ENCODE assay signal across 21 cellular contexts in the genomic region with DNA sequence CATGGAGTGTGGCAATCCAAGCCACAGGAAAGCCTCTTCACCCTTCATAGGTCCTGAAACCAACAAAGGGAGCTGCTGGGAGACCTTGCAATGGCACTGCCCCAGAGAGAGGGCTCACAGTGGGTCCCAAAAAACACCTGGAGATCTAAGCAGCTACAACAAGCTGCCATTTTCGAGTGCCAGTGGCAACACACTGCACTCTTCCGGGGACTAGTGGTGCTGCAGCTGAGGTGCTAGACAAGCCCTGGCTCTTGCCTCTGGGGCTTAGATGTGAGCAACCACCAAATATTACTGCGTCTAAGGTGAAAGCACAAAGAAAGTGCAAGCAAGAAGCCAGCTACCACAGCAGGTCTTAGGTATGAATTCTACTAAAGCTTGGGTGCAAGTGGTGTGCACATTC.
DNase-seq lines count a peak whose midpoint lies in the region; ATAC-seq and TF ChIP-seq lines count a peak whose summit lies in the region.
"Had no signal": no experiment of that assay in that cellular context is flagged by ENCODE, and none has a peak within 500 bp of the region (broad histone marks: within the 10 kb centered on the region; RNA-seq: fewer than 3 reads in every experiment).

No MANE protein-coding gene starts in this region.

- H3F3A ChIP-seq in OCI-LY1 (ENCODE audit: insufficient read depth, low read length), result no peaks in the 10 kb centered on the region

- ATAC-seq in GM21786 (IDR thresholded peaks at IDR 0.05; ENCODE audit: unreplicated experiment), result peak; percentile 57
- no peak for ATAC-seq in naive thymus-derived CD4-positive, alpha-beta T cell
- no peak for ATAC-seq in GM19328 (IDR thresholded peaks at IDR 0.05; ENCODE audit: unreplicated experiment)
- ATAC-seq in upper lobe of right lung, result no peak
- ATAC-seq: heart left ventricle; natural killer cell treated with Interleukin-12 subunit alpha and Interleukin-12 subunit beta and Interleukin-15 and Interleukin-18, amount 100 ng/mL, for 72 hours; T-cell had no signal

- TF ChIP-seq CTCF in GM10266 (IDR thresholded peaks at IDR 0.05; ENCODE audit: control insufficient read depth, insufficient read depth, low read depth, missing control alignments) (no peak), OCI-LY1 (IDR thresholded peaks at IDR 0.05; ENCODE audit: low read length) (peak; percentile 36; the same call in 1 of the 2 replicates), epithelial cell of esophagus (IDR thresholded peaks at IDR 0.05; ENCODE audit: insufficient read depth, low read depth, low read length, missing control alignments) (peak; percentile 10), upper lobe of right lung (IDR thresholded peaks at IDR 0.05) (no peak)

- no peaks in the 10 kb centered on the region for H3K36me3 ChIP-seq in OCI-LY1 (ENCODE audit: insufficient read depth, low read length)
- H3K36me3 ChIP-seq in naive thymus-derived CD4-positive, alpha-beta T cell (ENCODE audit: control insufficient read depth in 2 of 3, insufficient read depth in 3 of 3, low read length in 3 of 3), result no peaks in the 10 kb centered on the region
- H3K36me3 ChIP-seq in upper lobe of right lung, result no peaks in the 10 kb centered on the region
- H3K36me3 ChIP-seq: breast epithelium, heart left ventricle, suprapubic skin had no signal

- peaks cover 0 to 24% (median 10%) of the 10 kb centered on the region in 11 donors for H3K9me3 Mint-ChIP-seq in naive thymus-derived CD4-positive, alpha-beta T cell

- H3K27ac Mint-ChIP-seq in naive thymus-derived CD4-positive, alpha-beta T cell, result no peak overlapping the region
- H3K27ac Mint-ChIP-seq: activated naive CD8-positive, alpha-beta T cell treated with anti-CD3 and anti-CD28 coated beads, Interleukin-2, amount 10 ng/mL, durations not matched to agents 7 days and 5 days; natural killer cell treated with Interleukin-12 subunit alpha and Interleukin-12 subunit beta and Interleukin-15 and Interleukin-18, amount 100 ng/mL, for 72 hours; progenitor cell of endocrine pancreas; T-cell had no signal

- H3K4me3 Mint-ChIP-seq in naive thymus-derived CD4-positive, alpha-beta T cell, result no peak overlapping the region
- H3K4me3 Mint-ChIP-seq: activated naive CD8-positive, alpha-beta T cell treated with anti-CD3 and anti-CD28 coated beads, Interleukin-2, amount 10 ng/mL, durations not matched to agents 7 days and 5 days; natural killer cell treated with Interleukin-12 subunit alpha and Interleukin-12 subunit beta and Interleukin-15 and Interleukin-18, amount 100 ng/mL, for 72 hours; T-cell had no signal

- CTCF ChIA-PET in naive thymus-derived CD4-positive, alpha-beta T cell (lab: Charles Lee), result no interaction called here

- no peaks in the 10 kb centered on the region for H3K79me2 ChIP-seq in OCI-LY1 (ENCODE audit: insufficient read depth, low read length)

- H3K4me3 ChIP-seq in OCI-LY1 (ENCODE audit: low read depth, low read length, poor library complexity, severe bottlenecking) (no peak overlapping the region), epithelial cell of esophagus (ENCODE audit: low read length) (no peak overlapping the region), upper lobe of right lung (no peak overlapping the region)
- no peak overlapping the region for H3K4me3 ChIP-seq in naive thymus-derived CD4-positive, alpha-beta T cell (ENCODE audit: low read length)
- H3K4me3 ChIP-seq: breast epithelium, heart left ventricle, suprapubic skin had no signal

- peaks cover 0 to 1% (median 0%) of the 10 kb centered on the region in 7 donors for H3K4me1 Mint-ChIP-seq in naive thymus-derived CD4-positive, alpha-beta T cell
- H3K4me1 Mint-ChIP-seq: activated naive CD8-positive, alpha-beta T cell treated with anti-CD3 and anti-CD28 coated beads, Interleukin-2, amount 10 ng/mL, durations not matched to agents 7 days and 5 days; T-cell had no signal

- H3K27ac ChIP-seq in OCI-LY1 (ENCODE audit: low read depth, low read length, poor library complexity, severe bottlenecking) (no peak overlapping the region), upper lobe of right lung (no peak overlapping the region)
- H3K27ac ChIP-seq in naive thymus-derived CD4-positive, alpha-beta T cell (ENCODE audit: low read depth, low read length), result no peak overlapping the region
- H3K27ac ChIP-seq: breast epithelium, heart left ventricle, KMS-11, suprapubic skin had no signal

- DNase-seq in GM10266 (ENCODE audit: extremely low spot score), result peak; percentile 6
- DNase-seq in epithelial cell of esophagus (ENCODE audit: low read depth), result peak; percentile 2
- DNase-seq in naive thymus-derived CD4-positive, alpha-beta T cell, result no peak
- no peak for DNase-seq in upper lobe of right lung
- DNase-seq: activated CD4-positive, CD25-positive, alpha-beta regulatory T cell; activated naive CD8-positive, alpha-beta T cell treated with anti-CD3 and anti-CD28 coated beads, Interleukin-2, amount 10 ng/mL, durations not matched to agents 7 days and 5 days; GDM1; heart left ventricle; islet precursor cell; NCI-H1417; NCI-H82; T-cell had no signal

- no peak overlapping the region for H3K9ac ChIP-seq in OCI-LY1 (ENCODE audit: low read length)
- H3K9ac ChIP-seq: KMS-11 had no signal

- H4K20me1 ChIP-seq in OCI-LY1 (ENCODE audit: insufficient read depth, low read length), result no peaks in the 10 kb centered on the region

- H3K9me3 ChIP-seq in OCI-LY1 (ENCODE audit: low read length) (no peaks in the 10 kb centered on the region), upper lobe of right lung (no peaks in the 10 kb centered on the region)
- no peaks in the 10 kb centered on the region for H3K9me3 ChIP-seq in naive thymus-derived CD4-positive, alpha-beta T cell (ENCODE audit: control insufficient read depth in 2 of 3, low read length in 3 of 3)
- H3K9me3 ChIP-seq: Caco-2 had no signal

- no peaks in the 10 kb centered on the region for H3K9me2 ChIP-seq in OCI-LY1 (ENCODE audit: low read depth, low read length)

- H3K27me3 Mint-ChIP-seq in naive thymus-derived CD4-positive, alpha-beta T cell, result no peaks in the 10 kb centered on the region
- H3K27me3 Mint-ChIP-seq: activated naive CD8-positive, alpha-beta T cell treated with anti-CD3 and anti-CD28 coated beads, Interleukin-2, amount 10 ng/mL, durations not matched to agents 7 days and 5 days; natural killer cell treated with Interleukin-12 subunit alpha and Interleukin-12 subunit beta and Interleukin-15 and Interleukin-18, amount 100 ng/mL, for 72 hours; progenitor cell of endocrine pancreas; T-cell had no signal

- intact Hi-C loops in naive thymus-derived CD4-positive, alpha-beta T cell (cut with micrococcal nuclease), result no loop called here
- intact Hi-C loops in upper lobe of right lung (cut with DNase I), result no loop called here

- peaks cover 0 to 7% (median 0%) of the 10 kb centered on the region in 5 donors for H3K36me3 Mint-ChIP-seq in naive thymus-derived CD4-positive, alpha-beta T cell
- H3K36me3 Mint-ChIP-seq: activated naive CD8-positive, alpha-beta T cell treated with anti-CD3 and anti-CD28 coated beads, Interleukin-2, amount 10 ng/mL, durations not matched to agents 7 days and 5 days; T-cell had no signal

- POLR2A ChIA-PET in naive thymus-derived CD4-positive, alpha-beta T cell (lab: Charles Lee), result no interaction called here

- no peaks in the 10 kb centered on the region for H3K27me3 ChIP-seq in OCI-LY1 (ENCODE audit: insufficient read depth, low read length)
- H3K27me3 ChIP-seq in naive thymus-derived CD4-positive, alpha-beta T cell (ENCODE audit: control insufficient read depth in 2 of 2, insufficient read depth in 2 of 2, low read length in 2 of 2), result no peaks in the 10 kb centered on the region
- H3K27me3 ChIP-seq in upper lobe of right lung, result no peaks in the 10 kb centered on the region
- H3K27me3 ChIP-seq: breast epithelium, heart left ventricle, suprapubic skin had no signal

- H2AFZ ChIP-seq in OCI-LY1 (ENCODE audit: low read length), result no peak overlapping the region

- H3K4me2 ChIP-seq in OCI-LY1 (ENCODE audit: low read length), result no peak overlapping the region
- H3K4me2 ChIP-seq: KMS-11 had no signal

- H3K4me1 ChIP-seq in OCI-LY1 (ENCODE audit: insufficient read depth, low read length, severe bottlenecking) (no peaks in the 10 kb centered on the region), upper lobe of right lung (no peaks in the 10 kb centered on the region)
- no peaks in the 10 kb centered on the region for H3K4me1 ChIP-seq in naive thymus-derived CD4-positive, alpha-beta T cell (ENCODE audit: control insufficient read depth in 2 of 2, insufficient read depth in 2 of 2, low read length in 2 of 2)
- H3K4me1 ChIP-seq: breast epithelium, Caco-2, heart left ventricle, suprapubic skin had no signal

Comparison
In these comparisons a context has a peak if more than half of its experiments do, and no peak if none do; other contexts are left out.
1. DNase-seq: peak in GM10266 (single experiment) and epithelial cell of esophagus (single experiment); none in naive thymus-derived CD4-positive, alpha-beta T cell (0 of 9) and upper lobe of right lung (single experiment).
2. CTCF ChIP-seq: peak in OCI-LY1 (single experiment) and epithelial cell of esophagus (single experiment); none in GM10266 (single experiment) and upper lobe of right lung (single experiment).